In the genomic region with DNA sequence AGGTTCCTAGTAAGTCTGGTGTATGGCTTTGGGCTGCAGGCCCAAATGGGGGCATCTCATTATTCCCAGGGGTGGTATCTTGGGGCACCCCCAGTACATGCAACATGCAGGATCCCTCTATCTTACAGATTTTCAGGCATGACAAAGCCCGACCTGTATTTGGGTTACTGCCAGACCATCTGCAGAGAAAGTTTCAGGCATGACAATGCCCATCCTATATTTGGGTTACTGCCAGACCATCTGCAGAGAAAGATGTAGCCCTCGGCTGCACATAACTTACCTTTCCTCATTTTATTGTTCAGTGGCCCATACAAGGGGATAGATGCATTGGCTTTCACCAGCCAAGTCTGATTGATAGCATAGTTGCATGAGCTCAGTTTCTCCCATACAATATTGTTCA, we compare ENCODE assay signal across 33 cellular contexts.
"Had no signal": no experiment of that assay in that cellular context is flagged by ENCODE, and none has a peak within 500 bp of the region (broad histone marks: within the 10 kb centered on the region; RNA-seq: fewer than 3 reads in every experiment).

No MANE protein-coding gene starts in this region.

- H3K4me1 ChIP-seq: SJCRH30 had no signal

- H3K36me3 Mint-ChIP-seq: activated naive CD8-positive, alpha-beta T cell treated with anti-CD3 and anti-CD28 coated beads for 36 hours had no signal

- H3K27ac Mint-ChIP-seq: activated CD4-positive, alpha-beta T cell treated with anti-CD3 and anti-CD28 coated beads, Interleukin-2, amount 10 ng/mL, durations not matched to agents 24 days and 14 days; activated CD8-positive, alpha-beta T cell treated with anti-CD3 and anti-CD28 coated beads for 36 hours; activated naive CD8-positive, alpha-beta T cell treated with anti-CD3 and anti-CD28 coated beads for 36 hours; activated T-cell treated with anti-CD3 and anti-CD28 coated beads, Interleukin-2, amount 50 U/mL, for 72 hours; activated T-helper 17 cell treated with anti-CD3 and anti-CD28 coated beads, Interleukin-2, amount 50 U/mL, for 72 hours; IgD-negative memory B cell; T-helper 1 cell treated with Interleukin-12 subunit alpha and Interleukin-12 subunit beta and Interleukin-4 antibody, amounts not matched to agents 30 μg/mL and 1 μg/mL, for 36 hours; T-helper 2 cell treated with Interferon-gamma antibody and Interleukin-4, amounts not matched to agents 5 μg/mL and 100 μg/mL, for 36 hours had no signal

- ATAC-seq: activated CD8-positive, alpha-beta T cell treated with anti-CD3 and anti-CD28 coated beads for 36 hours; activated T-cell treated with anti-CD3 and anti-CD28 coated beads, Interleukin-2, amount 50 U/mL, for 72 hours; activated T-helper 17 cell treated with anti-CD3 and anti-CD28 coated beads, Interleukin-2, amount 50 U/mL, for 72 hours; Panc1 had no signal

- H3K4me3 ChIP-seq: MG63, SJCRH30, SK-N-MC had no signal

- H3K27me3 ChIP-seq: brain microvascular endothelial cell, MG63, SJCRH30 had no signal

- H3K9me3 ChIP-seq: MG63 had no signal

- DNase-seq: activated CD4-positive, alpha-beta T cell treated with anti-CD3 and anti-CD28 coated beads, Interleukin-2, amount 10 ng/mL, durations not matched to agents 24 days and 14 days; activated CD4-positive, alpha-beta T cell treated with anti-CD3 and anti-CD28 coated beads, Interleukin-2, amount 50 U/mL, for 4 hours; activated CD8-positive, alpha-beta T cell treated with anti-CD3 and anti-CD28 coated beads for 36 hours; activated effector memory CD4-positive, alpha-beta T cell treated with anti-CD3 and anti-CD28 coated beads, Interleukin-2, amount 50 U/mL, for 16 hours; activated naive CD4-positive, alpha-beta T cell; activated naive CD4-positive, alpha-beta T cell treated with anti-CD3 and anti-CD28 coated beads, Interleukin-2, amount 50 U/mL, for 16 hours; activated naive CD8-positive, alpha-beta T cell treated with anti-CD3 and anti-CD28 coated beads for 36 hours; activated T-cell treated with anti-CD3 and anti-CD28 coated beads, Interleukin-2, amount 50 U/mL, for 1 hour; activated T-cell treated with anti-CD3 and anti-CD28 coated beads, Interleukin-2, amount 50 U/mL, for 72 hours; amniotic stem cell; aorta; brain microvascular endothelial cell; Karpas-422; KBM-7; MG63; NCI-H1048; NCI-H1105 treated with DMSO at 0.1 percent for 48 hours; NCI-H1436; NCI-H1694; NCI-H1930; NCI-H2081 treated with DMSO at 0.1 percent for 48 hours; NCI-H510A; NCI-H526; NCI-H748 treated with DMSO at 0.1 percent for 48 hours; OCI-M1; SHP77; SJCRH30 had no signal

- H3K4me3 Mint-ChIP-seq: activated CD4-positive, alpha-beta T cell treated with anti-CD3 and anti-CD28 coated beads, Interleukin-2, amount 10 ng/mL, durations not matched to agents 24 days and 14 days; activated CD8-positive, alpha-beta T cell treated with anti-CD3 and anti-CD28 coated beads for 36 hours; activated naive CD8-positive, alpha-beta T cell treated with anti-CD3 and anti-CD28 coated beads for 36 hours; activated T-cell treated with anti-CD3 and anti-CD28 coated beads, Interleukin-2, amount 50 U/mL, for 72 hours; activated T-helper 17 cell treated with anti-CD3 and anti-CD28 coated beads, Interleukin-2, amount 50 U/mL, for 72 hours; T-helper 1 cell treated with Interleukin-12 subunit alpha and Interleukin-12 subunit beta and Interleukin-4 antibody, amounts not matched to agents 30 μg/mL and 1 μg/mL, for 36 hours; T-helper 2 cell treated with Interferon-gamma antibody and Interleukin-4, amounts not matched to agents 5 μg/mL and 100 μg/mL, for 36 hours had no signal

- H3K27ac ChIP-seq: brain microvascular endothelial cell, SJCRH30, SK-N-MC had no signal

- H3K9me3 Mint-ChIP-seq: activated CD4-positive, alpha-beta T cell treated with anti-CD3 and anti-CD28 coated beads, Interleukin-2, amount 10 ng/mL, durations not matched to agents 24 days and 14 days; activated CD8-positive, alpha-beta T cell treated with anti-CD3 and anti-CD28 coated beads for 36 hours; activated T-cell treated with anti-CD3 and anti-CD28 coated beads, Interleukin-2, amount 50 U/mL, for 72 hours; activated T-helper 17 cell treated with anti-CD3 and anti-CD28 coated beads, Interleukin-2, amount 50 U/mL, for 72 hours; T-helper 1 cell treated with Interleukin-12 subunit alpha and Interleukin-12 subunit beta and Interleukin-4 antibody, amounts not matched to agents 30 μg/mL and 1 μg/mL, for 36 hours; T-helper 2 cell treated with Interferon-gamma antibody and Interleukin-4, amounts not matched to agents 5 μg/mL and 100 μg/mL, for 36 hours had no signal

- H3K4me1 Mint-ChIP-seq: activated CD4-positive, alpha-beta T cell treated with anti-CD3 and anti-CD28 coated beads, Interleukin-2, amount 10 ng/mL, durations not matched to agents 24 days and 14 days; activated naive CD8-positive, alpha-beta T cell treated with anti-CD3 and anti-CD28 coated beads for 36 hours; activated T-helper 17 cell treated with anti-CD3 and anti-CD28 coated beads, Interleukin-2, amount 50 U/mL, for 72 hours; IgD-negative memory B cell had no signal

- H3K36me3 ChIP-seq: brain microvascular endothelial cell, MG63, SJCRH30 had no signal
